ENCODE assay signal across 1 cellular context in the genomic region with DNA sequence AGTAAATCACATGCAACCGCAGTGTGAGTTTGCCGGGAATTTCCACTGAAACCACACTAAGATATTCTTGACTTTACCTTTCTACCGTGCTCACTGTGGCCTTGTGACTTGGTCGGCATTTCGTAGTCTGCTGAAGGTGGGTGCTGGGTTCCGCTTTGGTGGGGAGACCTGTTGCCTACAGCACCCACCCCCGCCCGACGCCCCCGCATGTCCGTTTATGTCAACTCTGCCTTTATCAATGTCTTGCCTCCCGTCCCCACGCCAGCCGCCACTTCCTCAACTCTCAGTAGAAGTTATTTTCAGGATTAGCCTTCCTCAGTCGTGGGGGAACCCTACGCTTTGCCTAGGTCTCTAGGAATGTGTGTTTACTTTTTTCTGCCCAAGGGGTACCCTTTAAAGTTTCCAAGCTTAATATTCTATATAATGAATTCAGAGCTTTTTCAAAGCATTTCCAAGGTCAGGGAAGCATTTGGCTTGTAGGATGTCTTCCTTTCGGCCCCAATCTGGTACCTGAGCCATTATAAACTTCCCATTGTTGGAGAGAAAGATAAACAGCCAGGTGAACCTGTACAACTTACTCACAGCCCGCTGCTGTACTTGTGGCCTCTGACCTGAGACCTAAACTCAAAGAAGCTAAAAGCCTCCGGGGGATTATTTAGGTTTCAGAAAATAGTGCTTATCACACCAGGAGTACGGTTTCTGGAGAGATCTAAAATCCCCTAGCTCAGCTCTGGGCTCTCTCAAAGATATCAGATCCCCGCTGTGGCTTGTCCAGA.
TF ChIP-seq lines count a peak whose summit lies in the region.

No MANE protein-coding gene starts in this region.

TF ChIP-seq in K562, 482 proteins besides CTCF, POLR2A, EP300 and RAD21 (continued from another document and continues in another):
- no peak for TF ChIP-seq ATF1 (CRISPR knock-in tag; IDR thresholded peaks at IDR 0.05)
- peak; percentile 51; the same call in 1 of the 2 replicates for TF ChIP-seq ATF1 (tag; IDR thresholded peaks at IDR 0.05)
- no peak for TF ChIP-seq PHB (CRISPR knock-in tag; IDR thresholded peaks at IDR 0.05)
- TF ChIP-seq TSC22D4 (tag; IDR thresholded peaks at IDR 0.05): no peak
- no peak for TF ChIP-seq SREBF2 (CRISPR knock-in tag; IDR thresholded peaks at IDR 0.05)
- TF ChIP-seq ZNF324 (CRISPR knock-in tag; IDR thresholded peaks at IDR 0.05): no peak
- TF ChIP-seq, protein P1, sequence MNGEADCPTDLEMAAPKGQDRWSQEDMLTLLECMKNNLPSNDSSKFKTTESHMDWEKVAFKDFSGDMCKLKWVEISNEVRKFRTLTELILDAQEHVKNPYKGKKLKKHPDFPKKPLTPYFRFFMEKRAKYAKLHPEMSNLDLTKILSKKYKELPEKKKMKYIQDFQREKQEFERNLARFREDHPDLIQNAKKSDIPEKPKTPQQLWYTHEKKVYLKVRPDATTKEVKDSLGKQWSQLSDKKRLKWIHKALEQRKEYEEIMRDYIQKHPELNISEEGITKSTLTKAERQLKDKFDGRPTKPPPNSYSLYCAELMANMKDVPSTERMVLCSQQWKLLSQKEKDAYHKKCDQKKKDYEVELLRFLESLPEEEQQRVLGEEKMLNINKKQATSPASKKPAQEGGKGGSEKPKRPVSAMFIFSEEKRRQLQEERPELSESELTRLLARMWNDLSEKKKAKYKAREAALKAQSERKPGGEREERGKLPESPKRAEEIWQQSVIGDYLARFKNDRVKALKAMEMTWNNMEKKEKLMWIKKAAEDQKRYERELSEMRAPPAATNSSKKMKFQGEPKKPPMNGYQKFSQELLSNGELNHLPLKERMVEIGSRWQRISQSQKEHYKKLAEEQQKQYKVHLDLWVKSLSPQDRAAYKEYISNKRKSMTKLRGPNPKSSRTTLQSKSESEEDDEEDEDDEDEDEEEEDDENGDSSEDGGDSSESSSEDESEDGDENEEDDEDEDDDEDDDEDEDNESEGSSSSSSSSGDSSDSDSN (IDR thresholded peaks at IDR 0.05; ENCODE audit: borderline replicate concordance in 1 of 2, low read depth in 2 of 2, low read length in 2 of 2): peak in 1 of 2 experiments; percentile 78; a peak in 2 of 4 replicates
- peak; percentile 50 for TF ChIP-seq NFE2 (IDR thresholded peaks at IDR 0.05; ENCODE audit: low read depth)
- TF ChIP-seq TAF7 (tag; IDR thresholded peaks at IDR 0.05): 0 out of 2 replicates have a peak, but pooled peaks have one; percentile 41
- TF ChIP-seq SETDB1 (IDR thresholded peaks at IDR 0.05; ENCODE audit: low read length): no peak
- TF ChIP-seq ATF7 (IDR thresholded peaks at IDR 0.05): peak; percentile 60; the same call in 1 of the 2 replicates
- TF ChIP-seq ZNF830 (CRISPR knock-in tag; IDR thresholded peaks at IDR 0.05): no peak
- TF ChIP-seq, protein P2, sequence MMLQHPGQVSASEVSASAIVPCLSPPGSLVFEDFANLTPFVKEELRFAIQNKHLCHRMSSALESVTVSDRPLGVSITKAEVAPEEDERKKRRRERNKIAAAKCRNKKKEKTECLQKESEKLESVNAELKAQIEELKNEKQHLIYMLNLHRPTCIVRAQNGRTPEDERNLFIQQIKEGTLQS (IDR thresholded peaks at IDR 0.05): 0 out of 2 replicates have a peak, but pooled peaks have one; percentile 8
- TF ChIP-seq, protein P2 (CRISPR knock-in tag; conservative IDR thresholded peaks at IDR 0.05): no peak
- TF ChIP-seq MCM5 (IDR thresholded peaks at IDR 0.05; ENCODE audit: low read depth): no peak
- no peak for TF ChIP-seq ZC3H4 (CRISPR knock-in tag; IDR thresholded peaks at IDR 0.05; ENCODE audit: borderline replicate concordance)
- TF ChIP-seq SRSF9 (IDR thresholded peaks at IDR 0.05; ENCODE audit: borderline replicate concordance, low read depth, low read length): no peak
- TF ChIP-seq DPF2 (IDR thresholded peaks at IDR 0.05): peak; percentile 92
- no peak for TF ChIP-seq TFAM (CRISPR knock-in tag; conservative IDR thresholded peaks at IDR 0.05)
- no peak for TF ChIP-seq XRCC5 (IDR thresholded peaks at IDR 0.05; ENCODE audit: low read depth, low read length)
- TF ChIP-seq, protein P3, sequence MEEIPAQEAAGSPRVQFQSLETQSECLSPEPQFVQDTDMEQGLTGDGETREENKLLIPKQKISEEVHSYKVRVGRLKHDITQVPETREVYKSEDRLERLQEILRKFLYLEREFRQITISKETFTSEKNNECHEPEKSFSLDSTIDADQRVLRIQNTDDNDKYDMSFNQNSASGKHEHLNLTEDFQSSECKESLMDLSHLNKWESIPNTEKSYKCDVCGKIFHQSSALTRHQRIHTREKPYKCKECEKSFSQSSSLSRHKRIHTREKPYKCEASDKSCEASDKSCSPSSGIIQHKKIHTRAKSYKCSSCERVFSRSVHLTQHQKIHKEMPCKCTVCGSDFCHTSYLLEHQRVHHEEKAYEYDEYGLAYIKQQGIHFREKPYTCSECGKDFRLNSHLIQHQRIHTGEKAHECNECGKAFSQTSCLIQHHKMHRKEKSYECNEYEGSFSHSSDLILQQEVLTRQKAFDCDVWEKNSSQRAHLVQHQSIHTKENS (CRISPR knock-in tag; IDR thresholded peaks at IDR 0.05): no peak
- TF ChIP-seq SAP30 (IDR thresholded peaks at IDR 0.05; ENCODE audit: borderline replicate concordance, insufficient read depth, low read depth, low read length, poor library complexity, severe bottlenecking): peak; percentile 53
- peak; percentile 47; the same call in 1 of the 2 replicates for TF ChIP-seq ESRRA (IDR thresholded peaks at IDR 0.05; ENCODE audit: borderline replicate concordance, low read depth)
- TF ChIP-seq TBL1XR1 (IDR thresholded peaks at IDR 0.05; ENCODE audit: low read length in 2 of 2): peak; percentile 37 to 91; a peak in 1 of 4 replicates
- TF ChIP-seq MTA3 (IDR thresholded peaks at IDR 0.05; ENCODE audit: borderline replicate concordance): peak; percentile 71
- TF ChIP-seq PHF20 (IDR thresholded peaks at IDR 0.05; ENCODE audit: partially characterized antibody): no peak
- no peak for TF ChIP-seq XRCC3 (IDR thresholded peaks at IDR 0.05)
- TF ChIP-seq SMARCA5 (IDR thresholded peaks at IDR 0.05): no peak
- peak; percentile 86 for TF ChIP-seq KLF16 (IDR thresholded peaks at IDR 0.05)
- TF ChIP-seq GATAD2A (IDR thresholded peaks at IDR 0.05): peak; percentile 32; the same call in 1 of the 2 replicates
- TF ChIP-seq, protein P4, sequence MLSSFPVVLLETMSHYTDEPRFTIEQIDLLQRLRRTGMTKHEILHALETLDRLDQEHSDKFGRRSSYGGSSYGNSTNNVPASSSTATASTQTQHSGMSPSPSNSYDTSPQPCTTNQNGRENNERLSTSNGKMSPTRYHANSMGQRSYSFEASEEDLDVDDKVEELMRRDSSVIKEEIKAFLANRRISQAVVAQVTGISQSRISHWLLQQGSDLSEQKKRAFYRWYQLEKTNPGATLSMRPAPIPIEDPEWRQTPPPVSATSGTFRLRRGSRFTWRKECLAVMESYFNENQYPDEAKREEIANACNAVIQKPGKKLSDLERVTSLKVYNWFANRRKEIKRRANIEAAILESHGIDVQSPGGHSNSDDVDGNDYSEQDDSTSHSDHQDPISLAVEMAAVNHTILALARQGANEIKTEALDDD (IDR thresholded peaks at IDR 0.05): peak; percentile 69; the same call in 1 of the 2 replicates
- TF ChIP-seq HNRNPLL (IDR thresholded peaks at IDR 0.05; ENCODE audit: low read depth, low read length, poor library complexity, severe bottlenecking): peak; percentile 16
- no peak for TF ChIP-seq KAT8 (IDR thresholded peaks at IDR 0.05; ENCODE audit: low read depth)
- 0 out of 2 replicates have a peak, but pooled peaks have one; percentile 22 for TF ChIP-seq FOXP1 (CRISPR knock-in tag; IDR thresholded peaks at IDR 0.05)
- no peak for TF ChIP-seq PHB2 (IDR thresholded peaks at IDR 0.05; ENCODE audit: low read depth)
- TF ChIP-seq, protein P5, sequence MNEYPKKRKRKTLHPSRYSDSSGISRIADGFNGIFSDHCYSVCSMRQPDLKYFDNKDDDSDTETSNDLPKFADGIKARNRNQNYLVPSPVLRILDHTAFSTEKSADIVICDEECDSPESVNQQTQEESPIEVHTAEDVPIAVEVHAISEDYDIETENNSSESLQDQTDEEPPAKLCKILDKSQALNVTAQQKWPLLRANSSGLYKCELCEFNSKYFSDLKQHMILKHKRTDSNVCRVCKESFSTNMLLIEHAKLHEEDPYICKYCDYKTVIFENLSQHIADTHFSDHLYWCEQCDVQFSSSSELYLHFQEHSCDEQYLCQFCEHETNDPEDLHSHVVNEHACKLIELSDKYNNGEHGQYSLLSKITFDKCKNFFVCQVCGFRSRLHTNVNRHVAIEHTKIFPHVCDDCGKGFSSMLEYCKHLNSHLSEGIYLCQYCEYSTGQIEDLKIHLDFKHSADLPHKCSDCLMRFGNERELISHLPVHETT (CRISPR knock-in tag; conservative IDR thresholded peaks at IDR 0.05 in 1 of 2, IDR thresholded peaks at IDR 0.05 in 1 of 2): 0 out of 4 replicates have a peak, but pooled peaks of 1 of the 2 experiments have one; percentile 18
- TF ChIP-seq SNRNP70 (optimal IDR thresholded peaks at IDR 0.05; ENCODE audit: low read depth, low read length): no peak
- 0 out of 2 replicates have a peak, but pooled peaks have one; percentile 84 for TF ChIP-seq HNRNPUL1 (IDR thresholded peaks at IDR 0.05; ENCODE audit: low read length)
- no peak for TF ChIP-seq ZNF561 (CRISPR knock-in tag; conservative IDR thresholded peaks at IDR 0.05)
- peak; percentile 29; the same call in 1 of the 2 replicates for TF ChIP-seq STAT5A (IDR thresholded peaks at IDR 0.05; ENCODE audit: borderline replicate concordance, low read length)
- TF ChIP-seq DNMT1 (IDR thresholded peaks at IDR 0.05): no peak
- no peak for TF ChIP-seq BDP1 (IDR thresholded peaks at IDR 0.05; ENCODE audit: insufficient read depth, insufficient read length)
- TF ChIP-seq FOXJ2 (tag; IDR thresholded peaks at IDR 0.05): peak; percentile 35; the same call in 1 of the 2 replicates
- no peak for TF ChIP-seq NFXL1 (CRISPR knock-in tag; IDR thresholded peaks at IDR 0.05)
- no peak; the same call in 1 of the 2 replicates for TF ChIP-seq ZNF589 (CRISPR knock-in tag; IDR thresholded peaks at IDR 0.05; ENCODE audit: low read depth)
- TF ChIP-seq PRPF4 (IDR thresholded peaks at IDR 0.05; ENCODE audit: insufficient read depth, low read depth, low read length, poor library complexity, severe bottlenecking): no peak
- no peak for TF ChIP-seq ZNF3 (CRISPR knock-in tag; IDR thresholded peaks at IDR 0.05)
- TF ChIP-seq, protein P6, sequence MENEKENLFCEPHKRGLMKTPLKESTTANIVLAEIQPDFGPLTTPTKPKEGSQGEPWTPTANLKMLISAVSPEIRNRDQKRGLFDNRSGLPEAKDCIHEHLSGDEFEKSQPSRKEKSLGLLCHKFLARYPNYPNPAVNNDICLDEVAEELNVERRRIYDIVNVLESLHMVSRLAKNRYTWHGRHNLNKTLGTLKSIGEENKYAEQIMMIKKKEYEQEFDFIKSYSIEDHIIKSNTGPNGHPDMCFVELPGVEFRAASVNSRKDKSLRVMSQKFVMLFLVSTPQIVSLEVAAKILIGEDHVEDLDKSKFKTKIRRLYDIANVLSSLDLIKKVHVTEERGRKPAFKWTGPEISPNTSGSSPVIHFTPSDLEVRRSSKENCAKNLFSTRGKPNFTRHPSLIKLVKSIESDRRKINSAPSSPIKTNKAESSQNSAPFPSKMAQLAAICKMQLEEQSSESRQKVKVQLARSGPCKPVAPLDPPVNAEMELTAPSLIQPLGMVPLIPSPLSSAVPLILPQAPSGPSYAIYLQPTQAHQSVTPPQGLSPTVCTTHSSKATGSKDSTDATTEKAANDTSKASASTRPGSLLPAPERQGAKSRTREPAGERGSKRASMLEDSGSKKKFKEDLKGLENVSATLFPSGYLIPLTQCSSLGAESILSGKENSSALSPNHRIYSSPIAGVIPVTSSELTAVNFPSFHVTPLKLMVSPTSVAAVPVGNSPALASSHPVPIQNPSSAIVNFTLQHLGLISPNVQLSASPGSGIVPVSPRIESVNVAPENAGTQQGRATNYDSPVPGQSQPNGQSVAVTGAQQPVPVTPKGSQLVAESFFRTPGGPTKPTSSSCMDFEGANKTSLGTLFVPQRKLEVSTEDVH (IDR thresholded peaks at IDR 0.05; ENCODE audit: low read depth, partially characterized antibody): no peak
- no peak for TF ChIP-seq SIRT6 (IDR thresholded peaks at IDR 0.05; ENCODE audit: low read depth, low read length)
- TF ChIP-seq, protein P7, sequence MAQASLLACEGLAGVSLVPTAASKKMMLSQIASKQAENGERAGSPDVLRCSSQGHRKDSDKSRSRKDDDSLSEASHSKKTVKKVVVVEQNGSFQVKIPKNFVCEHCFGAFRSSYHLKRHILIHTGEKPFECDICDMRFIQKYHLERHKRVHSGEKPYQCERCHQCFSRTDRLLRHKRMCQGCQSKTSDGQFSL (CRISPR knock-in tag; IDR thresholded peaks at IDR 0.05): no peak
- TF ChIP-seq, protein P7 (tag; IDR thresholded peaks at IDR 0.05): no peak
- peak; percentile 51; the same call in 1 of the 2 replicates for TF ChIP-seq FOXM1 (IDR thresholded peaks at IDR 0.05; ENCODE audit: low read depth)
- TF ChIP-seq FOXM1 (CRISPR knock-in tag; IDR thresholded peaks at IDR 0.05; ENCODE audit: low read depth): no peak
- no peak for TF ChIP-seq DACH1 (IDR thresholded peaks at IDR 0.05; ENCODE audit: partially characterized antibody)
- TF ChIP-seq SLC30A9 (CRISPR knock-in tag; IDR thresholded peaks at IDR 0.05): no peak
